In the genomic region with DNA sequence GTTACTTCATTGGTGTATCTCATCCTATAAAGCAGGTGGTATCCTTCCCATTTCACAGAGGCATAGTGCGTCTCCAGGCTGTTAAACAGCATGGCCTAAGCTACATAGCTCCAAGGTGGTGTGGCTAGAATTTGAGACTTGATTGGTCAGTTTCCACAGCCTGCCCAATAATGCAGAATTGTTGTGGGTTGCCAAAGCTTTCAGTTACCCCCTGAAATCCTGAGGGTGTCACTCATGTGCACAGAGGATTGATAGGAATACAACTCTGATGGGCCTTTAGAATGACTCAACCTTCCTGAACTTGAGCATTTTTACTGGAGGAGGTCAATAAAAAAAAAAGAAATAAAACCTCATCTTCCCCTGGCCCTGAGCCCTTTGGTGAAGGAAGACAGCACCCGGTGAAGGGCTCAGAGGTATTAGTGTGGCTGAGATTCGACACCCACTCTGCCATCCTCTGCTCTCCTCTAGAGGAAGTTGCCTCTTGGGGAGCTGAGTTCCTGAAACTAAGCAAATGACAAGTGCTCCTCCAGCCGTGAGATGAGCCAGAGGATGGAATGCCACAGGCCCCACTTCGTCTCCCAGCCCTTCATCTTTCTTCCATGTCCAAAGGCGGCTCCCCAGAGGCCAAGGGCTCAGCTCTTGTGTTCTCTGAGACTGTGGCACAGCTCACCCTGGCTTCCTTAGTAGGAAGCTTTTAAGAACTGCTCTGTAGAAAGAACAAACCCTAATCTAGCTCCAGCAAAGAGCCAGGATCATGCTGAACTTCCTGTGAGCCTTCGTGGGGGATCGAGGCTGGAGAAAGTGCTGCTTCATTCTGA, we compare ENCODE assay signal across 8 cellular contexts. TPM values are rescaled to one million over a fixed set of nuclear protein-coding genes. Genes with fewer than 3 reads are reported as not detected.
DNase-seq lines count a peak whose midpoint lies in the region; ATAC-seq and TF ChIP-seq lines count a peak whose summit lies in the region.

No MANE protein-coding gene starts in this region.

- peaks cover 41% of the 10 kb centered on the region for H3K4me1 Mint-ChIP-seq in Caco-2 (ENCODE audit: low read depth, unreplicated experiment)
- peaks cover 56% of the 10 kb centered on the region for H3K4me1 Mint-ChIP-seq in activated T-cell treated with anti-CD3 and anti-CD28 coated beads, Interleukin-2, amount 50 U/mL, for 4 hours (ENCODE audit: low read depth)

- POLR2A ChIA-PET in Caco-2 (lab: Charles Lee): interaction anchor here (0.6 to 1.9 kb wide), 3 partner anchors 8 to 21 kb away, joined by 3 to 12 read pairs (median 12); no protein-coding TSS in a partner anchor

- peak overlapping the region; percentile 63 to 69 for H3K27ac ChIP-seq in uterus

- peaks cover 17% of the 10 kb centered on the region for H3K36me3 Mint-ChIP-seq in Caco-2 (ENCODE audit: insufficient read depth, unreplicated experiment)
- peaks cover 8% of the 10 kb centered on the region for H3K36me3 Mint-ChIP-seq in activated T-cell treated with anti-CD3 and anti-CD28 coated beads, Interleukin-2, amount 50 U/mL, for 4 hours (ENCODE audit: insufficient read depth)

- H3K4me3 ChIP-seq in Caco-2 (ENCODE audit: low read depth, low read length) (peak overlapping the region; percentile 34), uterus (no peak overlapping the region)

- peak overlapping the region; percentile 71 for H3K4me3 Mint-ChIP-seq in Caco-2 (ENCODE audit: unreplicated experiment)
- peak overlapping the region; percentile 98 for H3K4me3 Mint-ChIP-seq in activated T-cell treated with anti-CD3 and anti-CD28 coated beads, Interleukin-2, amount 50 U/mL, for 4 hours

- H3K4me1 ChIP-seq in Caco-2: peaks cover 61% of the 10 kb centered on the region
- no peaks in the 10 kb centered on the region for H3K4me1 ChIP-seq in uterus

- peak overlapping the region; percentile 88 for H3K27ac Mint-ChIP-seq in Caco-2 (ENCODE audit: unreplicated experiment)

- no peak for TF ChIP-seq POLR2A in uterus (IDR thresholded peaks at IDR 0.05)

- CTCF ChIA-PET in Caco-2 (lab: Charles Lee): interaction anchor here (0.5 to 3.4 kb wide), 6 partner anchors 10 to 230 kb away, joined by 3 to 19 read pairs (median 5); no protein-coding TSS in a partner anchor

- intact Hi-C loops in Caco-2 (cut with micrococcal nuclease; ENCODE audit: unreplicated experiment): loop anchor here (1.0 to 5.0 kb wide), 4 partner anchors 8 to 60 kb away; no protein-coding TSS in a partner anchor
- intact Hi-C loops in left colon (cut with DNase I, micrococcal nuclease): no loop called here
- intact Hi-C loops in uterus (cut with DNase I; ENCODE audit: low total_unique reads): no loop called here

- H3K27me3 ChIP-seq in Caco-2 (replicated peaks; ENCODE audit: control insufficient read depth, insufficient read depth, low read length): no peaks in the 10 kb centered on the region
- no peaks in the 10 kb centered on the region for H3K27me3 ChIP-seq in uterus

- TSS peak; percentile 61 for BruUV-seq in Caco-2 (replicated peaks; lab: Mats Ljungman, UMichigan)

- no peak for DNase-seq in Caco-2
- DNase-seq in activated T-cell treated with anti-CD3 and anti-CD28 coated beads, Interleukin-2, amount 50 U/mL, for 4 hours: no peak
- DNase-seq in left colon: peak in 1 of 2 donors; percentile 44
- DNase-seq in uterus: no peak
- no peak for DNase-seq in NCI-H1092 (lab: John Stamatoyannopoulos, UW)
- no peak for DNase-seq in NCI-H2171 treated with DMSO at 0.1 percent for 48 hours (lab: John Stamatoyannopoulos, UW)

- no peak for TF ChIP-seq CTCF in Caco-2 (IDR thresholded peaks at IDR 0.05; ENCODE audit: insufficient read depth in 1 of 2, low read depth in 1 of 2, low read length in 1 of 2, severe bottlenecking in 1 of 2, unreplicated experiment in 1 of 2)
- TF ChIP-seq CTCF in uterus (IDR thresholded peaks at IDR 0.05): no peak

- no peaks in the 10 kb centered on the region for H3K9me3 Mint-ChIP-seq in Caco-2 (ENCODE audit: unreplicated experiment)
- H3K9me3 Mint-ChIP-seq in activated T-cell treated with anti-CD3 and anti-CD28 coated beads, Interleukin-2, amount 50 U/mL, for 4 hours: no peaks in the 10 kb centered on the region

- no peaks in the 10 kb centered on the region for H3K27me3 Mint-ChIP-seq in Caco-2 (ENCODE audit: insufficient read depth, unreplicated experiment)
- H3K27me3 Mint-ChIP-seq in activated T-cell treated with anti-CD3 and anti-CD28 coated beads, Interleukin-2, amount 50 U/mL, for 4 hours (ENCODE audit: low read depth): no peaks in the 10 kb centered on the region

- no peaks in the 10 kb centered on the region for H3K36me3 ChIP-seq in Caco-2 (ENCODE audit: control insufficient read depth, insufficient read depth, low read length)
- no peaks in the 10 kb centered on the region for H3K36me3 ChIP-seq in uterus

- ATAC-seq in GM19395 (IDR thresholded peaks at IDR 0.05; ENCODE audit: unreplicated experiment): peak; percentile 41
- ATAC-seq in HG03565 (IDR thresholded peaks at IDR 0.05; ENCODE audit: unreplicated experiment): peak; percentile 33
- ATAC-seq in activated T-cell treated with anti-CD3 and anti-CD28 coated beads, Interleukin-2, amount 50 U/mL, for 4 hours: peak; percentile 41 to 59
- peak; percentile 30 for ATAC-seq in left colon

- H3K9me3 ChIP-seq in Caco-2 (0 out of 2 replicates have a peak, but pooled peaks cover 4% of the 10 kb centered on the region), uterus (no peaks in the 10 kb centered on the region)

RNA-seq across cellular contexts. Expression of gene ACSL5, which starts 1.0 kb away (rescaled TPM):
- 46.6 and 47.9 TPM in 2 replicates for total RNA-seq in Caco-2 (2022)
- 10 to 100 TPM; 33.4 to 41.2 (median 35.8) TPM for total RNA-seq in activated T-cell treated with anti-CD3 and anti-CD28 coated beads, Interleukin-2, amount 50 U/mL, for 4 hours
- 100 to 1,000 TPM; 216 to 301 TPM for total RNA-seq in left colon
- total RNA-seq in uterus: 10 to 100 TPM in 3 of 4 donors, 1 to 10 TPM in 1; 7.4 to 30.6 (median 11.9) TPM
